Comparison of ENCODE assay signal across 8 cellular contexts in genomic region chr7:73725703-73726466, GRCh38. TPM values are rescaled to one million over a fixed set of nuclear protein-coding genes. Genes with fewer than 3 reads are reported as not detected.
A peak's percentile ranks its signal among the peaks of the same experiment; 100 is the strongest.
DNase-seq lines count a peak whose midpoint lies in the region; ATAC-seq and TF ChIP-seq lines count a peak whose summit lies in the region.

No MANE protein-coding gene starts in this region.

- H3K36me3 ChIP-seq in lower lobe of right lung, result no peaks in the 10 kb centered on the region

- intact Hi-C loops in lower lobe of right lung (cut with DNase I), result loop anchor here (10.0 kb wide), 1 partner anchor 121 kb away; no protein-coding TSS in a partner anchor

- H3K4me3 ChIP-seq in AG09309 (ENCODE audit: control insufficient read depth, low read depth, low read length) (no peak overlapping the region), lower lobe of right lung (no peak overlapping the region)

- H3K27me3 ChIP-seq in lower lobe of right lung (ENCODE audit: low read depth), result peaks cover 9% of the 10 kb centered on the region

- peak; percentile 99 for TF ChIP-seq CTCF in AG09309 (IDR thresholded peaks at IDR 0.05; ENCODE audit: control insufficient read depth, insufficient read depth, low read depth, low read length, missing control alignments)
- peak; percentile 96 for TF ChIP-seq CTCF in lower lobe of right lung (IDR thresholded peaks at IDR 0.05)

- no peak overlapping the region for H3K27ac ChIP-seq in lower lobe of right lung

- no peaks in the 10 kb centered on the region for H3K9me3 ChIP-seq in lower lobe of right lung

- ATAC-seq in GM18907 (IDR thresholded peaks at IDR 0.05; ENCODE audit: unreplicated experiment), result peak; percentile 82
- ATAC-seq in HG03342 (IDR thresholded peaks at IDR 0.05; ENCODE audit: unreplicated experiment), result peak; percentile 77
- ATAC-seq in lower lobe of right lung, result peak; percentile 97

- DNase-seq in AG09309 (ENCODE audit: low read depth) (no peak), NCI-H748 treated with DMSO at 0.1 percent for 48 hours (lab: John Stamatoyannopoulos, UW) (peak; percentile 70), dedifferentiated amniotic fluid mesenchymal stem cell (ENCODE audit: extremely low spot score) (peak; percentile 79), lower lobe of right lung (peak; percentile 91)
- peak; percentile 91 to 97 for DNase-seq in activated CD4-positive, alpha-beta T cell treated with anti-CD3 and anti-CD28 coated beads, Interleukin-2, amount 50 U/mL, for 4 hours
- DNase-seq in stimulated activated CD8-positive, alpha-beta memory T cell treated with anti-CD3 and anti-CD28 coated beads, Interleukin-12 subunit alpha, Interleukin-12 subunit beta, amount 100 ng/mL, for 24 hours (ENCODE audit: extremely low read depth), result peak; percentile 63

- no peaks in the 10 kb centered on the region for H3K4me1 ChIP-seq in lower lobe of right lung

RNA-seq across cellular contexts. Expression of gene STX1A, which starts 6.4 kb away (rescaled TPM):
- 6.6 TPM for total RNA-seq in lower lobe of right lung

RNA-seq across cellular contexts. Expression of gene ABHD11, which starts 12.7 kb away (rescaled TPM):
- total RNA-seq in lower lobe of right lung, result 21.1 TPM

RNA-seq across cellular contexts. Expression of gene BUD23, which starts 42.5 kb away (rescaled TPM):
- total RNA-seq in lower lobe of right lung, result 42.4 TPM

RNA-seq across cellular contexts. Expression of gene DNAJC30, which starts 42.6 kb away (rescaled TPM):
- 10.5 TPM for total RNA-seq in lower lobe of right lung

RNA-seq across cellular contexts. Expression of gene CLDN3, which starts 44.2 kb away (rescaled TPM):
- total RNA-seq in lower lobe of right lung, result 12.8 TPM
